Comparison of ENCODE assay signal across 8 cellular contexts in the genomic region with DNA sequence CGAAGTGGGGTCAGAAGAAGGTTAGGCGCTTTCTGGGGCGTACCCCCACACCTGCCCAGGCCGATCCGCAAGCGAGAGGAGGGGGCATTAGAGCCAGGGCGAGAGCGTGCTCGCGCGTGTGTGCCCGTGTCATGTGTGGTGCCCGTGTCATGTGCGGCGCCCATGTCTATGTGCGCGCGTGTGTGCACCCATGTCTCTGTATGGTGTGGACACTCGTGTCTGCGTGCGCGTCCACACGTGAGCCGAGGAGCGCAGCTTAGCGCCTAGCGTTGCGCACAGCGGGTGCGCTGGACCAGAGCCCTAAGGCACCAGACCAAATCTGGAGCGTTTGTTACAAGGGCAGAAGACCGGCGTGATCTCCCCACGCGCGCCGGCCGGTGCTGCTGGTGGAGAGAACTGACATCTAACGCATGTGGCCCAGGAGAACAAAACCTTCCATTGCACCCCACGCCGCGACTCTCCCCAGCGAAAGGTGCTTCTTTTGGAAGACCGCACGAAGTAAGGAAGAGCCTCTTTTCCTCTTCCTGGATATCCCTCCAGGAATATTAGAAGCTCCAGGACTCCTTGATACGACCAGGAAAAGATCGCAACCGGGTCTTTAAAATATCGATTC. TPM values are rescaled to one million over a fixed set of nuclear protein-coding genes. Genes with fewer than 3 reads are reported as not detected.
DNase-seq lines count a peak whose midpoint lies in the region; ATAC-seq and TF ChIP-seq lines count a peak whose summit lies in the region.

No MANE protein-coding gene starts in this region.

- peak overlapping the region; percentile 70 for H3K4me2 ChIP-seq in DOHH2 (ENCODE audit: low read length)
- H3K4me2 ChIP-seq in parathyroid adenoma (ENCODE audit: low read length): peak overlapping the region; percentile 98

- peaks cover 4% of the 10 kb centered on the region for H3K36me3 Mint-ChIP-seq in activated naive CD4-positive, alpha-beta T cell treated with anti-CD3 and anti-CD28 coated beads, Interleukin-2, amount 50 U/mL, for 24 hours

- no peaks in the 10 kb centered on the region for H4K20me1 ChIP-seq in DOHH2 (ENCODE audit: control insufficient read depth, insufficient read depth, low read depth, low read length)

- H3K27me3 ChIP-seq in DOHH2 (ENCODE audit: control insufficient read depth, low read length): peaks cover 42% of the 10 kb centered on the region
- H3K27me3 ChIP-seq in MG63: no peaks in the 10 kb centered on the region; the same call in 1 of the 2 replicates
- no peaks in the 10 kb centered on the region for H3K27me3 ChIP-seq in parathyroid adenoma (ENCODE audit: control insufficient read depth, insufficient read depth, low read length)

- H3K4me3 Mint-ChIP-seq in activated naive CD4-positive, alpha-beta T cell treated with anti-CD3 and anti-CD28 coated beads, Interleukin-2, amount 50 U/mL, for 24 hours: peak overlapping the region; percentile 90

- H3K9ac ChIP-seq in parathyroid adenoma: no peak overlapping the region

- DNase-seq in MG63: peak; percentile 31
- DNase-seq in Right ventricle myocardium superior: peak; percentile 53
- no peak for DNase-seq in NCI-H82 (lab: John Stamatoyannopoulos, UW)
- DNase-seq in NOMO-1 (lab: John Stamatoyannopoulos, UW; ENCODE audit: unreplicated experiment in 2 of 2): no peak

- no peaks in the 10 kb centered on the region for H3K9me2 ChIP-seq in DOHH2 (replicated peaks; ENCODE audit: control insufficient read depth, low read length)

- H3K4me3 ChIP-seq in DOHH2 (ENCODE audit: low read length) (peak overlapping the region; percentile 70), MG63 (peak overlapping the region; percentile 40), parathyroid adenoma (ENCODE audit: low read depth, low read length) (peak overlapping the region; percentile 71)

- H3K9me3 ChIP-seq in DOHH2 (ENCODE audit: control insufficient read depth, insufficient read depth, low read length): no peaks in the 10 kb centered on the region
- H3K9me3 ChIP-seq in MG63: no peaks in the 10 kb centered on the region
- H3K9me3 ChIP-seq in parathyroid adenoma (ENCODE audit: control insufficient read depth, low read length): no peaks in the 10 kb centered on the region

- peaks cover 5% of the 10 kb centered on the region; the same call in 1 of the 2 replicates for H3F3A ChIP-seq in DOHH2 (ENCODE audit: control insufficient read depth, insufficient read depth)

- H3K27me3 Mint-ChIP-seq in activated naive CD4-positive, alpha-beta T cell treated with anti-CD3 and anti-CD28 coated beads, Interleukin-2, amount 50 U/mL, for 24 hours: peaks cover 9% of the 10 kb centered on the region

- peak overlapping the region; percentile 81 for H2AFZ ChIP-seq in parathyroid adenoma

- H3K27ac ChIP-seq in DOHH2 (ENCODE audit: low read depth, low read length) (no peak overlapping the region), parathyroid adenoma (peak overlapping the region; percentile 42)

- H3K27ac Mint-ChIP-seq in activated naive CD4-positive, alpha-beta T cell treated with anti-CD3 and anti-CD28 coated beads, Interleukin-2, amount 50 U/mL, for 24 hours: no peak overlapping the region

- intact Hi-C loops in Right ventricle myocardium superior (cut with DNase I): no loop called here

- H3K4me1 ChIP-seq in DOHH2 (ENCODE audit: control insufficient read depth, low read length): peaks cover 25% of the 10 kb centered on the region
- H3K4me1 ChIP-seq in parathyroid adenoma: peaks cover 3% of the 10 kb centered on the region

- H3K4me1 Mint-ChIP-seq in activated naive CD4-positive, alpha-beta T cell treated with anti-CD3 and anti-CD28 coated beads, Interleukin-2, amount 50 U/mL, for 24 hours: peaks cover 28% of the 10 kb centered on the region

- ATAC-seq in GM21737 (IDR thresholded peaks at IDR 0.05; ENCODE audit: unreplicated experiment) (peak; percentile 21), Right ventricle myocardium superior (ENCODE audit: poor library complexity) (peak; percentile 71)

- H3K79me2 ChIP-seq in DOHH2 (ENCODE audit: control insufficient read depth, low read length) (no peaks in the 10 kb centered on the region), parathyroid adenoma (no peaks in the 10 kb centered on the region)

- TF ChIP-seq CTCF in DOHH2 (IDR thresholded peaks at IDR 0.05; ENCODE audit: low read depth, low read length, poor library complexity, severe bottlenecking) (no peak), parathyroid adenoma (IDR thresholded peaks at IDR 0.05) (no peak)

- H3K9me3 Mint-ChIP-seq in activated naive CD4-positive, alpha-beta T cell treated with anti-CD3 and anti-CD28 coated beads, Interleukin-2, amount 50 U/mL, for 24 hours: no peaks in the 10 kb centered on the region

- H3K36me3 ChIP-seq in DOHH2 (ENCODE audit: control insufficient read depth, low read length) (no peaks in the 10 kb centered on the region), MG63 (no peaks in the 10 kb centered on the region), parathyroid adenoma (ENCODE audit: control insufficient read depth, insufficient read depth, low read length) (no peaks in the 10 kb centered on the region)

RNA-seq across cellular contexts. Expression of gene NIM1K, which starts 0.6 kb away (rescaled TPM):
- not detected in 2 replicates for total RNA-seq in MG63 (2014; rRNA removed; shearing (Covaris generic); ENCODE audit: low replicate concordance)
- 0.22 TPM for total RNA-seq in Right ventricle myocardium superior

Comparison
In these comparisons a context has a peak if more than half of its experiments do, and no peak if none do; other contexts are left out.
1. DNase-seq: peak in MG63 (single experiment) and Right ventricle myocardium superior (single experiment); none in NCI-H82 (single experiment) and NOMO-1 (0 of 2).
2. Peak in every context shown above with its lines, with median percentiles within 50 percentile points of each other: H3K4me3 ChIP-seq.